1 cellular context compared by ENCODE assay signal in the genomic region with DNA sequence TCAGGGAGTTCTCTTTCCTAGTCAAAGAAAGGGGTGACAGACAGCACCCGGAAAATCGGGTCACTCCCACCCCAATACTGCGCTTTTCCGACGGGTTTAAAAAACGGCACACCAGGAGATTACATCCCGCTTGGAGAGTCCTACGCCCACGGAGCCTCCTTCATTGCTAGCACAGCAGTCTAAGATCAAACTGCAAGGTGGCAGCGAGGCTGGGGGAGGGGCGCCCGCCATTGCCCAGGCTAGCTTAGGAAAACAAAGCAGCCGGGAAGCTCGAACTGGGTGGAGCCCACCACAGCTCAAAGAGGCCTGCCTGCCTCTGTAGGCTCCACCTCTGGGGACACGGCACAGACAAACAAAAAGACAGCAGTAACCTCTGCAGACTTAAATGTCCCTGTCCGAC.
TF ChIP-seq lines count a peak whose summit lies in the region.

No MANE protein-coding gene starts in this region.

TF ChIP-seq in H1, 55 proteins besides CTCF, POLR2A, EP300 and RAD21:
- TF ChIP-seq POLR2AphosphoS5 (IDR thresholded peaks at IDR 0.05; ENCODE audit: low read depth, low read length) = 0 out of 2 replicates have a peak, but pooled peaks have one; percentile 8
- 0 out of 2 replicates have a peak, but pooled peaks have one; percentile 46 for TF ChIP-seq RBBP5 (IDR thresholded peaks at IDR 0.05; ENCODE audit: borderline replicate concordance, low read depth, low read length)
